ENCODE assay signal across 19 cellular contexts in the genomic region with DNA sequence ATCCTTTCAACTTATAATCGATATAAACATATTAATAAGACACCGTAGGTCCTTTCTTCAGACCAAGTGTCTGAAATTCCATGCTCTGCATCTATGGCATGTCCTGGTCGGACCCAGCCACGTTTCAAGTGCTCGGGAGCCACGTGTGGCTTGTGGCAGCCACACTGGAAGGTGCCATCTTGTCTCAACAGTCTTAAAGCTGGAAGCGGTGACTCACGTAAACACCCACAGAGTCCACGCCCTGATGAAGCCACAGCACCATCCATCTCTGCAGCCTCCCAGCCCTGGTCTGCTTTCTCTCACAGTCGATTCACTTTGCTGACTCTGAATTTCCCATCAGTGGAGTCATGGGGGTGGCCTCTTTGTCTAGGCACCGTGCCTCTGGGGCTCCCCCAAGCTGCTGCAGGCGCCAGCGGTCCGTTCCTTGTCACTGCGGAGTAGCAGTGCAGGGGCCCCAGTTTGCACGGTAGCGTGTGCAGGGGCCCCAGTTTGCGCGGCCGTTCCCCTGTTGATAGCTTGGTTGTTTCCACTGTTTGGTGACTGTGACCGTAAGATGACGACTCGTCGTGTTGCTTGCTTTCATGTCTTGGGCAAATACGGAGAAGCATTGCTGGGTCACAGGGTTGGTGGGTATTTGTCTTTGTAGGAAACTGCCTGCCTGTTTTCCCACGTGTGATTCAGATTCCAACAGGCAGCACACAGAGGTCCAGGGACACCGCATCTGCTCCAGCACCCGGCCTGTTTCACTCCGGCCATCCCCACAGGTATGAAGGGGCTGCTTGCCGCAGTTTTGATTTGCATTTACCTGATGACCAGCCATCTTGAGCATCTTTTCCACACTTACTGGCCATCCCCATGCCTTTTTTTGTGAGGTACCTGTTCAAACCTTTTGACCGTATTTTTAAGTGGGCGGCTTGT.
DNase-seq lines count a peak whose midpoint lies in the region; ATAC-seq and TF ChIP-seq lines count a peak whose summit lies in the region.
"Had no signal": no experiment of that assay in that cellular context is flagged by ENCODE, and none has a peak within 500 bp of the region (broad histone marks: within the 10 kb centered on the region; RNA-seq: fewer than 3 reads in every experiment).

No MANE protein-coding gene starts in this region.

- H3K4me1 ChIP-seq in neuronal stem cell (ENCODE audit: control insufficient read depth in 2 of 2, insufficient read depth in 1 of 2, low read depth in 1 of 2, low read length in 2 of 2): peaks cover 0 to 2% of the 10 kb centered on the region in 2 donors
- H3K4me1 ChIP-seq: body of pancreas had no signal

- H3K4me3 Mint-ChIP-seq in natural killer cell: no peak overlapping the region
- no peak overlapping the region for H3K4me3 Mint-ChIP-seq in natural killer cell treated with Interleukin-12 subunit alpha and Interleukin-12 subunit beta and Interleukin-15 and Interleukin-18, amount 100 ng/mL, for 72 hours
- no peak overlapping the region for H3K4me3 Mint-ChIP-seq in effector memory CD8-positive, alpha-beta T cell
- H3K4me3 Mint-ChIP-seq: dendritic cell treated with granulocyte-macrophage colony-stimulating factor and Interleukin-4, amounts not matched to agents 40 ng/mL and 50 ng/mL, for 4 days had no signal

- H2BK12ac ChIP-seq in neuronal stem cell (ENCODE audit: low read length): no peak overlapping the region

- H3K27me3 ChIP-seq in neuronal stem cell (ENCODE audit: control insufficient read depth in 3 of 3, insufficient read depth in 3 of 3, low read depth in 1 of 3, low read length in 3 of 3): no peaks in the 10 kb centered on the region
- H3K27me3 ChIP-seq: body of pancreas, heart left ventricle had no signal

- H3K27me3 Mint-ChIP-seq in natural killer cell (ENCODE audit: low read depth in 2 of 2): no peaks in the 10 kb centered on the region
- H3K27me3 Mint-ChIP-seq in natural killer cell treated with Interleukin-12 subunit alpha and Interleukin-12 subunit beta and Interleukin-15 and Interleukin-18, amount 100 ng/mL, for 72 hours: no peaks in the 10 kb centered on the region
- H3K27me3 Mint-ChIP-seq in effector memory CD8-positive, alpha-beta T cell: no peaks in the 10 kb centered on the region
- H3K27me3 Mint-ChIP-seq: dendritic cell treated with granulocyte-macrophage colony-stimulating factor and Interleukin-4, amounts not matched to agents 40 ng/mL and 50 ng/mL, for 4 days had no signal

- H2BK5ac ChIP-seq in neuronal stem cell (ENCODE audit: low read length): peak overlapping the region; percentile 33

- H3K9me3 Mint-ChIP-seq in natural killer cell: peaks cover 7 to 9% of the 10 kb centered on the region in 2 donors
- H3K9me3 Mint-ChIP-seq in natural killer cell treated with Interleukin-12 subunit alpha and Interleukin-12 subunit beta and Interleukin-15 and Interleukin-18, amount 100 ng/mL, for 72 hours: peaks cover 3% of the 10 kb centered on the region
- H3K9me3 Mint-ChIP-seq in effector memory CD8-positive, alpha-beta T cell: peaks cover 9 to 11% of the 10 kb centered on the region in 2 donors
- H3K9me3 Mint-ChIP-seq: dendritic cell treated with granulocyte-macrophage colony-stimulating factor and Interleukin-4, amounts not matched to agents 40 ng/mL and 50 ng/mL, for 4 days had no signal

- peak in 1 of 3 donors; percentile 34 for ATAC-seq in natural killer cell
- no peak for ATAC-seq in natural killer cell treated with Interleukin-12 subunit alpha and Interleukin-12 subunit beta and Interleukin-15 and Interleukin-18, amount 100 ng/mL, for 72 hours
- ATAC-seq in effector memory CD8-positive, alpha-beta T cell (replicated peaks): no peak
- ATAC-seq in GM18511 (IDR thresholded peaks at IDR 0.05; ENCODE audit: unreplicated experiment): no peak
- ATAC-seq: body of pancreas, heart left ventricle had no signal

- H4K91ac ChIP-seq in neuronal stem cell (ENCODE audit: low read depth, low read length, poor library complexity): no peak overlapping the region

- no peak overlapping the region for H3K4me3 ChIP-seq in neuronal stem cell (ENCODE audit: low read length in 2 of 2)
- H3K4me3 ChIP-seq: body of pancreas, heart left ventricle had no signal

- peaks cover 40 to 56% of the 10 kb centered on the region in 2 donors for H3K4me1 Mint-ChIP-seq in natural killer cell
- peaks cover 27 to 45% of the 10 kb centered on the region in 2 donors for H3K4me1 Mint-ChIP-seq in natural killer cell treated with Interleukin-12 subunit alpha and Interleukin-12 subunit beta and Interleukin-15 and Interleukin-18, amount 100 ng/mL, for 72 hours (ENCODE audit: low read depth in 2 of 2)
- peaks cover 17 to 25% of the 10 kb centered on the region in 2 donors for H3K4me1 Mint-ChIP-seq in effector memory CD8-positive, alpha-beta T cell (ENCODE audit: low read depth in 2 of 2)

- H3K27ac ChIP-seq in neuronal stem cell (replicated peaks; ENCODE audit: low read length): no peak overlapping the region
- H3K27ac ChIP-seq: body of pancreas, heart left ventricle, VCaP had no signal

- no peak for DNase-seq in natural killer cell
- DNase-seq in natural killer cell treated with Interleukin-12 subunit alpha and Interleukin-12 subunit beta and Interleukin-15 and Interleukin-18, amount 100 ng/mL, for 72 hours (ENCODE audit: low spot score): no peak
- no peak for DNase-seq in effector memory CD8-positive, alpha-beta T cell
- no peak for DNase-seq in neuronal stem cell (ENCODE audit: low spot score)
- DNase-seq in HCEC 1CT: no peak
- no peak for DNase-seq in CD1c-positive myeloid dendritic cell (ENCODE audit: extremely low spot score)
- DNase-seq: AML-193; Calu3; NCI-H1694; NCI-H446; nucleus accumbens; stimulated activated CD4-positive, alpha-beta T cell treated with anti-CD3 and anti-CD28 coated beads, Interleukin-4, amount 100 ng/mL, for 1 hour; substantia nigra; T-helper 1 cell had no signal

- peaks cover 0 to 4% of the 10 kb centered on the region in 2 donors for H3K9me3 ChIP-seq in neuronal stem cell (replicated peaks in 1 of 2; ENCODE audit: control insufficient read depth in 2 of 2, insufficient read depth in 1 of 2, low read depth in 1 of 2, low read length in 2 of 2)
- H3K9me3 ChIP-seq: body of pancreas, heart left ventricle had no signal

- H3K9ac ChIP-seq in neuronal stem cell (ENCODE audit: low read depth, low read length, poor library complexity): peak overlapping the region; percentile 12

- intact Hi-C loops in natural killer cell (cut with micrococcal nuclease): no loop called here

- no peak overlapping the region for H2BK15ac ChIP-seq in neuronal stem cell (ENCODE audit: low read length)

- H3K18ac ChIP-seq in neuronal stem cell (ENCODE audit: low read length): no peak overlapping the region

- H3K4me2 ChIP-seq in neuronal stem cell (ENCODE audit: insufficient read depth, low read length, poor library complexity, severe bottlenecking): no peak overlapping the region

- H3K27ac Mint-ChIP-seq in natural killer cell: peak overlapping the region; percentile 80 to 87
- peak overlapping the region in 1 of 2 donors; percentile 19 for H3K27ac Mint-ChIP-seq in natural killer cell treated with Interleukin-12 subunit alpha and Interleukin-12 subunit beta and Interleukin-15 and Interleukin-18, amount 100 ng/mL, for 72 hours
- peak overlapping the region; percentile 71 to 94 for H3K27ac Mint-ChIP-seq in effector memory CD8-positive, alpha-beta T cell
- H3K27ac Mint-ChIP-seq: dendritic cell treated with granulocyte-macrophage colony-stimulating factor and Interleukin-4, amounts not matched to agents 40 ng/mL and 50 ng/mL, for 4 days had no signal

- H3K4ac ChIP-seq in neuronal stem cell (ENCODE audit: low read length): no peak overlapping the region

- no peak for TF ChIP-seq CTCF in natural killer cell (IDR thresholded peaks at IDR 0.05)

- no peak overlapping the region for H4K8ac ChIP-seq in neuronal stem cell (ENCODE audit: low read depth, low read length)

- peaks cover 2% of the 10 kb centered on the region for H3K79me1 ChIP-seq in neuronal stem cell (ENCODE audit: low read depth, low read length)

- 100% methylated on average over 2 of the region's 32 CpGs; no CpG with 5 or more reads in 1 of the 2 donors for WGBS in neuronal stem cell (ENCODE audit: extremely low coverage in 2 of 2, insufficient read length in 2 of 2, insufficient replicate concordance in 1 of 2), 2 donors

- no peak overlapping the region for H2BK120ac ChIP-seq in neuronal stem cell (ENCODE audit: low read depth, low read length)

- H3K36me3 Mint-ChIP-seq in natural killer cell: peaks cover 7% of the 10 kb centered on the region
- no peaks in the 10 kb centered on the region for H3K36me3 Mint-ChIP-seq in natural killer cell treated with Interleukin-12 subunit alpha and Interleukin-12 subunit beta and Interleukin-15 and Interleukin-18, amount 100 ng/mL, for 72 hours
- peaks cover 24% of the 10 kb centered on the region for H3K36me3 Mint-ChIP-seq in effector memory CD8-positive, alpha-beta T cell (ENCODE audit: insufficient read depth)

- no peak overlapping the region for H2AK5ac ChIP-seq in neuronal stem cell (ENCODE audit: low read depth, low read length)

- no peak overlapping the region for H3K23ac ChIP-seq in neuronal stem cell (ENCODE audit: low read depth, low read length, poor library complexity)

- peaks cover 11 to 45% of the 10 kb centered on the region in 2 donors for H3K36me3 ChIP-seq in neuronal stem cell (replicated peaks in 1 of 2; ENCODE audit: control insufficient read depth in 2 of 2, insufficient read depth in 2 of 2, low read length in 2 of 2)

- H2AFZ ChIP-seq in neuronal stem cell (ENCODE audit: low read length): no peak overlapping the region

- no peak overlapping the region for H3K14ac ChIP-seq in neuronal stem cell (ENCODE audit: low read length)
